19 cellular contexts compared by ENCODE assay signal in the genomic region with DNA sequence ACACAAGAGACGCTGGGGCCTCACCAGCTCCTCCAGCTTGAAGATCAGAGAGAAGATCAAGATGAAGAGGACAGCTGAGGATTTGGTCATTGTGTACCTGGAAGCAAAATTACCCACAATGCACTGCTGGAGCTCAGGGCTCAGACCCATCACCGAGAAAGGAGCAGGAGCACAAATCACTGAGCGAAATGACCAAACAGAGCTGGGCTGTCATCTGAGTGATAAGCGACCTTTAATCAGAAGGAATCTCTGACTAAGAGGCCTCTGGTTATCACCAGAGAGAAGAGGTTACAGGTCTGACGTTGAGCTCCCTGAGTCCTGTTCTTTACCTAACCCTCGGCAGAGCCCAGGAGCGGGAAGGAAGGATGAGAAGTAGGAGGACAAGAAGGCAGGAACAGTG. TPM values are rescaled to one million over a fixed set of nuclear protein-coding genes. Genes with fewer than 3 reads are reported as not detected.
DNase-seq lines count a peak whose midpoint lies in the region; ATAC-seq and TF ChIP-seq lines count a peak whose summit lies in the region.
"Had no signal": no experiment of that assay in that cellular context is flagged by ENCODE, and none has a peak within 500 bp of the region (broad histone marks: within the 10 kb centered on the region; RNA-seq: fewer than 3 reads in every experiment).

No MANE protein-coding gene starts in this region.

- H3K4me3 ChIP-seq in left ventricle myocardium inferior (no peak overlapping the region), right atrium auricular region (no peak overlapping the region)
- H3K4me3 ChIP-seq: MG63, testis had no signal

- H3K9me3 ChIP-seq in left ventricle myocardium inferior (replicated peaks): no peaks in the 10 kb centered on the region
- H3K9me3 ChIP-seq in right atrium auricular region: no peaks in the 10 kb centered on the region
- H3K9me3 ChIP-seq: MG63, testis had no signal

- H3K36me3 Mint-ChIP-seq in activated B cell treated with CpG ODN at 0.5 μM for 24 hours (ENCODE audit: low read depth): peaks cover 59% of the 10 kb centered on the region
- peaks cover 20% of the 10 kb centered on the region for H3K36me3 Mint-ChIP-seq in effector memory CD8-positive, alpha-beta T cell (ENCODE audit: insufficient read depth)
- H3K36me3 Mint-ChIP-seq in stimulated activated naive B cell treated with anti-CD40 and anti-IgM and Interleukin-4, amounts not matched to agents 10 μg/mL and 1 μg/mL and 100 μg/mL, for 72 hours: peaks cover 62 to 68% of the 10 kb centered on the region in 2 donors

- ATAC-seq in activated B cell treated with CpG ODN at 0.5 μM for 24 hours (ENCODE audit: low read depth): no peak
- no peak for ATAC-seq in effector memory CD8-positive, alpha-beta T cell (replicated peaks)
- ATAC-seq in stimulated activated naive B cell treated with anti-CD40 and anti-IgM and Interleukin-4, amounts not matched to agents 10 μg/mL and 1 μg/mL and 100 μg/mL, for 72 hours (replicated peaks): no peak
- no peak for ATAC-seq in GM18520 (IDR thresholded peaks at IDR 0.05; ENCODE audit: unreplicated experiment)
- no peak for ATAC-seq in HG03196 (IDR thresholded peaks at IDR 0.05; ENCODE audit: unreplicated experiment)

- CTCF ChIA-PET in activated B cell treated with CpG ODN at 0.5 μM for 24 hours (lab: Charles Lee): no interaction called here

- H3K9me3 Mint-ChIP-seq in activated B cell treated with CpG ODN at 0.5 μM for 24 hours: no peaks in the 10 kb centered on the region
- H3K9me3 Mint-ChIP-seq in effector memory CD8-positive, alpha-beta T cell: no peaks in the 10 kb centered on the region
- H3K9me3 Mint-ChIP-seq in stimulated activated naive B cell treated with anti-CD40 and anti-IgM and Interleukin-4, amounts not matched to agents 10 μg/mL and 1 μg/mL and 100 μg/mL, for 72 hours: no peaks in the 10 kb centered on the region
- H3K9me3 Mint-ChIP-seq: T-helper 2 cell treated with Interferon-gamma antibody and Interleukin-4, amounts not matched to agents 5 μg/mL and 100 μg/mL, for 36 hours had no signal

- POLR2A ChIA-PET in activated B cell treated with CpG ODN at 0.5 μM for 24 hours (lab: Charles Lee): interaction anchor here (1.5 to 1.6 kb wide), 2 partner anchors 9 to 51 kb away, joined by 5 to 7 read pairs; a partner anchor contains a TSS

- peak overlapping the region; percentile 50 for H3K27ac Mint-ChIP-seq in activated B cell treated with CpG ODN at 0.5 μM for 24 hours
- H3K27ac Mint-ChIP-seq in effector memory CD8-positive, alpha-beta T cell: peak overlapping the region; percentile 30 to 91
- H3K27ac Mint-ChIP-seq in stimulated activated naive B cell treated with anti-CD40 and anti-IgM and Interleukin-4, amounts not matched to agents 10 μg/mL and 1 μg/mL and 100 μg/mL, for 72 hours: peak overlapping the region; percentile 39
- H3K27ac Mint-ChIP-seq: T-helper 2 cell treated with Interferon-gamma antibody and Interleukin-4, amounts not matched to agents 5 μg/mL and 100 μg/mL, for 36 hours had no signal

- no peak for DNase-seq in left ventricle myocardium inferior
- no peak for DNase-seq in right atrium auricular region (ENCODE audit: low spot score)
- no peak for DNase-seq in activated B cell treated with CpG ODN at 0.5 μM for 24 hours
- DNase-seq in effector memory CD8-positive, alpha-beta T cell: no peak
- DNase-seq in stimulated activated naive B cell treated with anti-CD40 and anti-IgM and Interleukin-4, amounts not matched to agents 10 μg/mL and 1 μg/mL and 100 μg/mL, for 72 hours: no peak
- no peak for DNase-seq in NCI-H69 (lab: John Stamatoyannopoulos, UW)
- DNase-seq: activated CD4-positive, alpha-beta T cell treated with anti-CD3 and anti-CD28 coated beads for 1 hour; central memory CD4-positive, alpha-beta T cell; hippocampal formation; kidney glomerular epithelial cell; MG63; NCI-H1930; NCI-H510A; OCI-M1; stimulated activated CD4-positive, alpha-beta T cell treated with anti-CD3 and anti-CD28 coated beads, Interleukin-1b, Interleukin-23, amount 100 ng/mL, for 48 hours; testis had no signal

- H3K4me1 ChIP-seq in left ventricle myocardium inferior (peaks cover 55% of the 10 kb centered on the region), right atrium auricular region (peaks cover 0 to 52% of the 10 kb centered on the region in 2 donors)

- H3K27ac ChIP-seq in left ventricle myocardium inferior (replicated peaks): peak overlapping the region; percentile 76
- H3K27ac ChIP-seq in right atrium auricular region: no peak overlapping the region

- peaks cover 14% of the 10 kb centered on the region for H3K36me3 ChIP-seq in left ventricle myocardium inferior
- H3K36me3 ChIP-seq in right atrium auricular region: no peaks in the 10 kb centered on the region

- H3K4me3 Mint-ChIP-seq in activated B cell treated with CpG ODN at 0.5 μM for 24 hours: no peak overlapping the region
- H3K4me3 Mint-ChIP-seq in effector memory CD8-positive, alpha-beta T cell: peak overlapping the region in 1 of 2 donors; percentile 15
- H3K4me3 Mint-ChIP-seq in stimulated activated naive B cell treated with anti-CD40 and anti-IgM and Interleukin-4, amounts not matched to agents 10 μg/mL and 1 μg/mL and 100 μg/mL, for 72 hours: peak overlapping the region; percentile 36 to 47
- H3K4me3 Mint-ChIP-seq: T-helper 2 cell treated with Interferon-gamma antibody and Interleukin-4, amounts not matched to agents 5 μg/mL and 100 μg/mL, for 36 hours had no signal

- no peaks in the 10 kb centered on the region for H3K27me3 ChIP-seq in left ventricle myocardium inferior (ENCODE audit: low read depth)
- H3K27me3 ChIP-seq in right atrium auricular region: no peaks in the 10 kb centered on the region
- H3K27me3 ChIP-seq: MG63, testis had no signal

- H3K27me3 Mint-ChIP-seq in activated B cell treated with CpG ODN at 0.5 μM for 24 hours: no peaks in the 10 kb centered on the region
- no peaks in the 10 kb centered on the region for H3K27me3 Mint-ChIP-seq in effector memory CD8-positive, alpha-beta T cell
- no peaks in the 10 kb centered on the region for H3K27me3 Mint-ChIP-seq in stimulated activated naive B cell treated with anti-CD40 and anti-IgM and Interleukin-4, amounts not matched to agents 10 μg/mL and 1 μg/mL and 100 μg/mL, for 72 hours

- no peak for TF ChIP-seq CTCF in left ventricle myocardium inferior (IDR thresholded peaks at IDR 0.05; ENCODE audit: borderline replicate concordance)
- no peak for TF ChIP-seq CTCF in right atrium auricular region (IDR thresholded peaks at IDR 0.05)
- no peak for TF ChIP-seq CTCF in activated B cell treated with CpG ODN at 0.5 μM for 24 hours (IDR thresholded peaks at IDR 0.05)

- intact Hi-C loops in left ventricle myocardium inferior (cut with micrococcal nuclease): no loop called here
- intact Hi-C loops in activated B cell treated with CpG ODN at 0.5 μM for 24 hours (cut with micrococcal nuclease): loop anchor here (5.0 to 10.0 kb wide), 2 partner anchors 383 to 991 kb away; a partner anchor contains a TSS

- H3K4me1 Mint-ChIP-seq in activated B cell treated with CpG ODN at 0.5 μM for 24 hours: peaks cover 52% of the 10 kb centered on the region
- peaks cover 50 to 55% of the 10 kb centered on the region in 2 donors for H3K4me1 Mint-ChIP-seq in effector memory CD8-positive, alpha-beta T cell (ENCODE audit: low read depth in 2 of 2)
- peaks cover 55 to 72% of the 10 kb centered on the region in 2 donors for H3K4me1 Mint-ChIP-seq in stimulated activated naive B cell treated with anti-CD40 and anti-IgM and Interleukin-4, amounts not matched to agents 10 μg/mL and 1 μg/mL and 100 μg/mL, for 72 hours

RNA-seq across cellular contexts. Expression of a gene that starts 47.5 kb away (rescaled TPM):
- total RNA-seq in left ventricle myocardium inferior: 2.3 TPM
- 1 to 10 TPM in 1 of 2 donors, under 1 TPM in 1; 0.67 to 4.4 TPM for total RNA-seq in right atrium auricular region
- 0.09 TPM in 1 of 2 replicates, not detected in the other for total RNA-seq in activated B cell treated with CpG ODN at 0.5 μM for 24 hours

RNA-seq across cellular contexts. Expression of a gene that starts 50.6 kb away (rescaled TPM):
- total RNA-seq in left ventricle myocardium inferior: 28.5 TPM
- total RNA-seq in right atrium auricular region: 10 to 100 TPM; 29.4 to 32.7 TPM
- 39.0 and 45.6 TPM in 2 replicates for total RNA-seq in activated B cell treated with CpG ODN at 0.5 μM for 24 hours
